In the genomic region with DNA sequence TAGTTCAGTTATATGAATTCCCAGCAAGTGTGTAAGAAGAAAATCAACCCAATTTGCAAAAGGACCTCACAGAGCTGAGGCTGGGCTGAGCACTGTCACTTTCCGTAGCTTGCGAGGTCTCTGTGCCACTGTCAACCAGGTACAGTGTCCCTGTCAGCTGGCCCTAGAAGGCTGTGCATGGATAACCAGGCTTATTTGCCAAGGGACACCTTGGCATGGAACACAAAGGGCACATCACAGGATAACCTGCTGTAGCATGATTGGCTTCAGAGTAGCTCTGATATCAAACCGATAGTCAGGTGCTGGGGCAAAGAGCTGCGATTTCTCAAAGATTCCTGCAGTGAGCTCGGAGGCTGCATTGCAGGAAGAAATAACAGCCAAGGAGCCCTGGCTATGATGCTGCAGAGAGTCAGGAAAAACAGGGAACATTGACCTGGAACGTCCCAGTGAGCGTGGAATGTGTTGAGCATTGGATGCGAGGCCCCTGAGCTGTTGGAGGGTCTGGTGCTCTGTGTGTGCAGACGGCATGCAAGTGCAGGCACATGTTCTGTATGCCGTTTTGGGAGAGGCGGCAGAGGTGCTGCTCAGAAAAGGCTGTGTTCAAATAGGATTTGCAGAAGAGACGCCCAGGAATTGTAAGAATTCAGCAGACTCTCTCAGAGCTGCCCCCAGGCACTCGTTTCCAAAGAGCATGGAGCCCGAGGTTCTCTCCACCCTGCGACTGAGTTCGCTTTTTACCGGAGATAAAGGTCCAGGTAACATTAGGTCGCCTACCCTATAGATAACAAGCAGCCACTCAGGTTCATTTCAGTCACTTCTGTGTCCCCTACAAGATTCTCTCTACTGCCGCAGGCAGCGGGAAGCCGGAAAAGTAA, we compare ENCODE assay signal across 1 cellular context.
TF ChIP-seq lines count a peak whose summit lies in the region.

No MANE protein-coding gene starts in this region.

TF ChIP-seq in H1, 55 proteins besides CTCF, POLR2A, EP300 and RAD21:
- no peak for TF ChIP-seq RNF2 (IDR thresholded peaks at IDR 0.05; ENCODE audit: borderline replicate concordance, low read depth, low read length, missing control alignments, poor library complexity, severe bottlenecking)
- no peak for TF ChIP-seq KDM1A (IDR thresholded peaks at IDR 0.05; ENCODE audit: borderline replicate concordance, low read length)
- no peak for TF ChIP-seq ASH2L (IDR thresholded peaks at IDR 0.05; ENCODE audit: low read length)
- no peak for TF ChIP-seq CTBP2 (IDR thresholded peaks at IDR 0.05; ENCODE audit: borderline replicate concordance, insufficient read depth, insufficient read length, low read length)
- TF ChIP-seq TBP (IDR thresholded peaks at IDR 0.05; ENCODE audit: low read depth, low read length), result no peak
- TF ChIP-seq EGR1 (IDR thresholded peaks at IDR 0.05; ENCODE audit: borderline replicate concordance, low read depth, low read length), result no peak
- TF ChIP-seq CBX5 (IDR thresholded peaks at IDR 0.05; ENCODE audit: low read depth, low read length), result no peak
- no peak for TF ChIP-seq SAP30 (IDR thresholded peaks at IDR 0.05; ENCODE audit: insufficient read depth, insufficient replicate concordance, low read length)
- TF ChIP-seq CHD1 (IDR thresholded peaks at IDR 0.05; ENCODE audit: low read depth, low read length), result no peak
- no peak for TF ChIP-seq NRF1 (IDR thresholded peaks at IDR 0.05; ENCODE audit: low read depth, low read length)
- no peak for TF ChIP-seq JUN (IDR thresholded peaks at IDR 0.05; ENCODE audit: low read depth, low read length)
- no peak for TF ChIP-seq SP2 (IDR thresholded peaks at IDR 0.05; ENCODE audit: low read length)
- TF ChIP-seq CHD2 (IDR thresholded peaks at IDR 0.05; ENCODE audit: low read length), result no peak
- TF ChIP-seq TAF1 (IDR thresholded peaks at IDR 0.05; ENCODE audit: low read depth, low read length), result no peak
- TF ChIP-seq, protein P1, sequence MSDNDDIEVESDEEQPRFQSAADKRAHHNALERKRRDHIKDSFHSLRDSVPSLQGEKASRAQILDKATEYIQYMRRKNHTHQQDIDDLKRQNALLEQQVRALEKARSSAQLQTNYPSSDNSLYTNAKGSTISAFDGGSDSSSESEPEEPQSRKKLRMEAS (IDR thresholded peaks at IDR 0.05), result no peak
TF ChIP-seq in H1: peak in this region for 0.
